Comparison of ENCODE assay signal across 1 cellular context in genomic region chr9:130531670-130532069, GRCh38.
A peak's percentile ranks its signal among the peaks of the same experiment; 100 is the strongest.
TF ChIP-seq lines count a peak whose summit lies in the region.

No MANE protein-coding gene starts in this region.

TF ChIP-seq in K562, 482 proteins besides CTCF, POLR2A, EP300 and RAD21 (continued from another document and continues in another):
- TF ChIP-seq ARID3A (IDR thresholded peaks at IDR 0.05; ENCODE audit: borderline replicate concordance, low read depth, low read length): no peak
- TF ChIP-seq MTA1 (IDR thresholded peaks at IDR 0.05; ENCODE audit: borderline replicate concordance): peak; percentile 78
- TF ChIP-seq CBFA2T3 (IDR thresholded peaks at IDR 0.05): peak; percentile 90
- TF ChIP-seq SREBF2 (CRISPR knock-in tag; IDR thresholded peaks at IDR 0.05): no peak
- 0 out of 2 replicates have a peak, but pooled peaks have one; percentile 19 for TF ChIP-seq BHLHE40 (IDR thresholded peaks at IDR 0.05; ENCODE audit: low read length)
- peak; percentile 23; the same call in 1 of the 2 replicates for TF ChIP-seq SOX6 (IDR thresholded peaks at IDR 0.05)
- peak; percentile 30; the same call in 1 of the 2 replicates for TF ChIP-seq CREM (IDR thresholded peaks at IDR 0.05; ENCODE audit: low read depth)
- peak; percentile 46; the same call in 1 of the 2 replicates for TF ChIP-seq BCOR (IDR thresholded peaks at IDR 0.05)
- TF ChIP-seq RCOR1 (IDR thresholded peaks at IDR 0.05; ENCODE audit: borderline replicate concordance in 1 of 2, low read depth in 2 of 2, low read length in 2 of 2): peak in 1 of 2 experiments; percentile 86; a peak in 2 of 4 replicates
- no peak for TF ChIP-seq NEUROD1 (IDR thresholded peaks at IDR 0.05; ENCODE audit: borderline replicate concordance, low read depth, low read length, partially characterized antibody)
- TF ChIP-seq CXXC5 (CRISPR knock-in tag; IDR thresholded peaks at IDR 0.05): peak; percentile 56; the same call in 1 of the 2 replicates
- peak in 1 of 2 experiments; percentile 24; a peak in 1 of 4 replicates for TF ChIP-seq FOXK2 (conservative IDR thresholded peaks at IDR 0.05 in 1 of 2, IDR thresholded peaks at IDR 0.05 in 1 of 2; ENCODE audit: low read depth in 2 of 2)
- TF ChIP-seq GATA2 (CRISPR knock-in tag; IDR thresholded peaks at IDR 0.05): peak; percentile 90
- peak; percentile 78 for TF ChIP-seq MTA2 (IDR thresholded peaks at IDR 0.05; ENCODE audit: low read depth)
- TF ChIP-seq ZEB2 (IDR thresholded peaks at IDR 0.05): peak; percentile 35; the same call in 1 of the 2 replicates
- TF ChIP-seq HDGF (IDR thresholded peaks at IDR 0.05): no peak
- no peak for TF ChIP-seq NFRKB (IDR thresholded peaks at IDR 0.05; ENCODE audit: low read depth)
- TF ChIP-seq NCOR1 (IDR thresholded peaks at IDR 0.05): peak; percentile 61
- peak; percentile 67; the same call in 1 of the 2 replicates for TF ChIP-seq POLR2AphosphoS5 (IDR thresholded peaks at IDR 0.05; ENCODE audit: control insufficient read depth, insufficient read depth, low read depth, low read length)
- no peak for TF ChIP-seq KHSRP (IDR thresholded peaks at IDR 0.05)
- 0 out of 4 replicates have a peak, but pooled peaks of 1 of the 2 experiments have one; percentile 52 for TF ChIP-seq ARNT (IDR thresholded peaks at IDR 0.05)
- TF ChIP-seq ATF7 (IDR thresholded peaks at IDR 0.05): peak; percentile 27; the same call in 1 of the 2 replicates
- peak; percentile 47; the same call in 1 of the 2 replicates for TF ChIP-seq PHB2 (IDR thresholded peaks at IDR 0.05; ENCODE audit: low read depth)
- TF ChIP-seq TCF3 (CRISPR knock-in tag; IDR thresholded peaks at IDR 0.05): peak; percentile 88
- TF ChIP-seq SRF (CRISPR knock-in tag; IDR thresholded peaks at IDR 0.05): 0 out of 4 replicates have a peak, but pooled peaks of 1 of the 2 experiments have one; percentile 24
- peak; percentile 87 for TF ChIP-seq TEAD4 (IDR thresholded peaks at IDR 0.05; ENCODE audit: low read length)
- TF ChIP-seq TEAD4 (CRISPR knock-in tag; IDR thresholded peaks at IDR 0.05; ENCODE audit: borderline replicate concordance): no peak
- TF ChIP-seq SMARCA4 (IDR thresholded peaks at IDR 0.05): peak; percentile 81
- peak in 1 of 2 experiments; percentile 45; a peak in 1 of 4 replicates for TF ChIP-seq TRIM24 (IDR thresholded peaks at IDR 0.05)
- no peak for TF ChIP-seq HSF4 (CRISPR knock-in tag; IDR thresholded peaks at IDR 0.05; ENCODE audit: borderline replicate concordance)
- TF ChIP-seq RUNX1 (IDR thresholded peaks at IDR 0.05; ENCODE audit: low read depth): 0 out of 2 replicates have a peak, but pooled peaks have one; percentile 58
- no peak for TF ChIP-seq PCBP2 (IDR thresholded peaks at IDR 0.05; ENCODE audit: low read depth, low read length, poor library complexity, severe bottlenecking)
- TF ChIP-seq ETV5 (CRISPR knock-in tag; IDR thresholded peaks at IDR 0.05; ENCODE audit: low read depth): no peak
- TF ChIP-seq HDAC1 (IDR thresholded peaks at IDR 0.05): peak in 1 of 2 experiments; percentile 51; a peak in 1 of 4 replicates
- TF ChIP-seq FOXM1 (IDR thresholded peaks at IDR 0.05; ENCODE audit: low read depth): peak; percentile 36; the same call in 1 of the 2 replicates
- no peak for TF ChIP-seq FOXM1 (CRISPR knock-in tag; IDR thresholded peaks at IDR 0.05; ENCODE audit: low read depth)
- no peak for TF ChIP-seq PHB (CRISPR knock-in tag; IDR thresholded peaks at IDR 0.05)
- TF ChIP-seq ARID1B (IDR thresholded peaks at IDR 0.05): peak; percentile 88
- peak; percentile 54; the same call in 1 of the 2 replicates for TF ChIP-seq HDAC2 (IDR thresholded peaks at IDR 0.05)
- TF ChIP-seq SNRNP70 (optimal IDR thresholded peaks at IDR 0.05; ENCODE audit: low read depth, low read length): no peak
- TF ChIP-seq GATAD2A (IDR thresholded peaks at IDR 0.05): 0 out of 2 replicates have a peak, but pooled peaks have one; percentile 17
- TF ChIP-seq SMAD4 (CRISPR knock-in tag; conservative IDR thresholded peaks at IDR 0.05): peak; percentile 50; the same call in 1 of the 2 replicates
- peak; percentile 35; the same call in 1 of the 2 replicates for TF ChIP-seq JUN (IDR thresholded peaks at IDR 0.05; ENCODE audit: borderline replicate concordance, low read depth, low read length)
- no peak for TF ChIP-seq JUN (CRISPR knock-in tag; IDR thresholded peaks at IDR 0.05; ENCODE audit: borderline replicate concordance)
- TF ChIP-seq BRF2 (IDR thresholded peaks at IDR 0.05; ENCODE audit: borderline replicate concordance, insufficient read depth, insufficient read length): no peak
- no peak for TF ChIP-seq ZBTB8A (IDR thresholded peaks at IDR 0.05; ENCODE audit: partially characterized antibody)
- TF ChIP-seq ZBTB2 (IDR thresholded peaks at IDR 0.05): peak; percentile 75
- TF ChIP-seq DPF2 (IDR thresholded peaks at IDR 0.05): peak; percentile 82
- TF ChIP-seq ZNF384 (IDR thresholded peaks at IDR 0.05; ENCODE audit: low read depth, low read length): peak; percentile 37; the same call in 1 of the 2 replicates
- no peak for TF ChIP-seq YY1 (IDR thresholded peaks at IDR 0.05; ENCODE audit: borderline replicate concordance in 1 of 3, control insufficient read depth in 1 of 3, extremely low read depth in 1 of 3, insufficient read depth in 3 of 3, insufficient read length in 1 of 3, insufficient replicate concordance in 2 of 3, low read depth in 1 of 3, low read length in 2 of 3)
- TF ChIP-seq CBFA2T2 (conservative IDR thresholded peaks at IDR 0.05): peak; percentile 83
- 0 out of 4 replicates have a peak, but pooled peaks of 1 of the 2 experiments have one; percentile 18 for TF ChIP-seq TBL1XR1 (IDR thresholded peaks at IDR 0.05; ENCODE audit: low read length in 2 of 2)
- no peak for TF ChIP-seq PATZ1 (CRISPR knock-in tag; IDR thresholded peaks at IDR 0.05; ENCODE audit: borderline replicate concordance)
- TF ChIP-seq UBTF (IDR thresholded peaks at IDR 0.05; ENCODE audit: borderline replicate concordance in 1 of 2, low read depth in 2 of 2, low read length in 2 of 2): peak; percentile 100
- peak; percentile 21; the same call in 1 of the 2 replicates for TF ChIP-seq MYC (IDR thresholded peaks at IDR 0.05; ENCODE audit: low read depth, low read length)
- no peak for TF ChIP-seq MYC (CRISPR knock-in tag; IDR thresholded peaks at IDR 0.05; ENCODE audit: borderline replicate concordance, low read depth)
- TF ChIP-seq NFIC (IDR thresholded peaks at IDR 0.05): peak; percentile 52
- peak; percentile 49; the same call in 1 of the 2 replicates for TF ChIP-seq JUND (IDR thresholded peaks at IDR 0.05; ENCODE audit: borderline replicate concordance, low read depth, low read length)
- TF ChIP-seq JUND (tag; IDR thresholded peaks at IDR 0.05; ENCODE audit: borderline replicate concordance, low read depth, low read length): peak; percentile 25; the same call in 1 of the 3 replicates
- TF ChIP-seq MYNN (IDR thresholded peaks at IDR 0.05): peak; percentile 68; the same call in 1 of the 2 replicates
- TF ChIP-seq MYNN (CRISPR knock-in tag; IDR thresholded peaks at IDR 0.05): no peak
- TF ChIP-seq TBP (optimal IDR thresholded peaks at IDR 0.05; ENCODE audit: low read depth, low read length): peak; percentile 97
- TF ChIP-seq TAL1 (IDR thresholded peaks at IDR 0.05): peak; percentile 85
- peak; percentile 80 for TF ChIP-seq ZBTB33 (CRISPR knock-in tag; IDR thresholded peaks at IDR 0.05)
- peak; percentile 58 for TF ChIP-seq CTBP1 (IDR thresholded peaks at IDR 0.05; ENCODE audit: borderline replicate concordance)
- 0 out of 2 replicates have a peak, but pooled peaks have one; percentile 45 for TF ChIP-seq ZBTB5 (IDR thresholded peaks at IDR 0.05)
- TF ChIP-seq SMARCC2 (IDR thresholded peaks at IDR 0.05; ENCODE audit: low read depth): peak; percentile 47; the same call in 1 of the 2 replicates
